Comparison of ENCODE assay signal across 8 cellular contexts in genomic region chr17:8997994-8998628, GRCh38. TPM values are rescaled to one million over a fixed set of nuclear protein-coding genes. Genes with fewer than 3 reads are reported as not detected.
DNase-seq lines count a peak whose midpoint lies in the region; ATAC-seq, FAIRE-seq and TF ChIP-seq lines count a peak whose summit lies in the region.

No MANE protein-coding gene starts in this region.

- no peak overlapping the region for H3K4me3 Mint-ChIP-seq in activated T-cell treated with anti-CD3 and anti-CD28 coated beads, Interleukin-2, amount 50 U/mL, for 4 hours

- peaks cover 10% of the 10 kb centered on the region for H3K4me1 Mint-ChIP-seq in activated T-cell treated with anti-CD3 and anti-CD28 coated beads, Interleukin-2, amount 50 U/mL, for 4 hours (ENCODE audit: low read depth)

- intact Hi-C loops in prostate gland (cut with DNase I) = loop anchor here (10.0 kb wide), 1 partner anchor 407 kb away; no protein-coding TSS in a partner anchor

- TF ChIP-seq POLR2A in Peyer's patch (IDR thresholded peaks at IDR 0.05) = no peak
- TF ChIP-seq POLR2A in prostate gland (IDR thresholded peaks at IDR 0.05) = no peak

- TF ChIP-seq CTCF in D721Med (IDR thresholded peaks at IDR 0.05; ENCODE audit: insufficient read depth, missing control alignments) = peak; percentile 48
- TF ChIP-seq CTCF in HFF-Myc (IDR thresholded peaks at IDR 0.05; ENCODE audit: low read depth, low read length, missing control alignments) = peak; percentile 95
- peak; percentile 81 to 97 (median 90) for TF ChIP-seq CTCF in Peyer's patch (IDR thresholded peaks at IDR 0.05)
- peak; percentile 36 to 78 (median 65) for TF ChIP-seq CTCF in prostate gland (IDR thresholded peaks at IDR 0.05)

- peaks cover 0 to 10% (median 6%) of the 10 kb centered on the region in 4 donors for H3K4me1 ChIP-seq in Peyer's patch
- no peaks in the 10 kb centered on the region for H3K4me1 ChIP-seq in prostate gland (replicated peaks)

- FAIRE-seq in D721Med (lab: Jason Lieb, UNC) = no peak

- DNase-seq in D721Med (ENCODE audit: insufficient read length, low spot score) (no peak), HFF-Myc (ENCODE audit: extremely low read depth, low read depth) (no peak), Peyer's patch (peak; percentile 75 to 90 (median 76)), fibroblast of the conjunctiva (ENCODE audit: low read depth) (peak; percentile 28), prostate gland (ENCODE audit: low spot score) (no peak)
- DNase-seq in activated T-cell treated with anti-CD3 and anti-CD28 coated beads, Interleukin-2, amount 50 U/mL, for 4 hours = peak; percentile 79

- no peaks in the 10 kb centered on the region for H3K36me3 Mint-ChIP-seq in activated T-cell treated with anti-CD3 and anti-CD28 coated beads, Interleukin-2, amount 50 U/mL, for 4 hours (ENCODE audit: insufficient read depth)

- H3K27me3 ChIP-seq in Peyer's patch = peaks cover 0 to 2% of the 10 kb centered on the region in 2 donors
- no peaks in the 10 kb centered on the region for H3K27me3 ChIP-seq in prostate gland (replicated peaks; ENCODE audit: insufficient read depth)

- no peak overlapping the region for H3K27ac ChIP-seq in Peyer's patch
- H3K27ac ChIP-seq in prostate gland = no peak overlapping the region

- H3K9me3 ChIP-seq in Peyer's patch (no peaks in the 10 kb centered on the region), prostate gland (no peaks in the 10 kb centered on the region)

- 15% methylated on average over 9 of the region's 9 CpGs for WGBS in prostate gland

- H3K9me3 Mint-ChIP-seq in activated T-cell treated with anti-CD3 and anti-CD28 coated beads, Interleukin-2, amount 50 U/mL, for 4 hours = no peaks in the 10 kb centered on the region

- peaks cover 30% of the 10 kb centered on the region for H3K27me3 Mint-ChIP-seq in activated T-cell treated with anti-CD3 and anti-CD28 coated beads, Interleukin-2, amount 50 U/mL, for 4 hours (ENCODE audit: low read depth)

- H3K4me3 ChIP-seq in HFF-Myc (replicated peaks; ENCODE audit: low read depth, low read length) (no peak overlapping the region), Peyer's patch (no peak overlapping the region), prostate gland (no peak overlapping the region)

- ATAC-seq in activated T-cell treated with anti-CD3 and anti-CD28 coated beads, Interleukin-2, amount 50 U/mL, for 4 hours = peak; percentile 72 to 77
- ATAC-seq in GM21619 (IDR thresholded peaks at IDR 0.05; ENCODE audit: unreplicated experiment) (no peak), GM21717 (IDR thresholded peaks at IDR 0.05; ENCODE audit: unreplicated experiment) (no peak)

- H3K36me3 ChIP-seq in Peyer's patch = no peaks in the 10 kb centered on the region
- no peaks in the 10 kb centered on the region for H3K36me3 ChIP-seq in prostate gland

RNA-seq across cellular contexts. Expression of gene NTN1, which starts 23.2 kb away (rescaled TPM):
- total RNA-seq in Peyer's patch (10 to 100 TPM in 2 of 4 donors, 1 to 10 TPM in 2; 4.0 to 17.3 (median 10.9) TPM), prostate gland (10 to 100 TPM in 1 of 2 donors, 1 to 10 TPM in 1; 9.2 to 11.4 TPM)
- total RNA-seq in activated T-cell treated with anti-CD3 and anti-CD28 coated beads, Interleukin-2, amount 50 U/mL, for 4 hours = under 1 TPM; 0.53 to 0.71 (median 0.55) TPM

RNA-seq across cellular contexts. Expression of gene PIK3R5, which starts 32.6 kb away (rescaled TPM):
- total RNA-seq in Peyer's patch = 10 to 100 TPM in 2 of 4 donors, 1 to 10 TPM in 2; 6.3 to 74.3 (median 10.3) TPM
- 10 to 100 TPM in 2 of 3 donors, 1 to 10 TPM in 1; 8.4 to 17.8 (median 13.6) TPM for total RNA-seq in activated T-cell treated with anti-CD3 and anti-CD28 coated beads, Interleukin-2, amount 50 U/mL, for 4 hours
- total RNA-seq in prostate gland = 10 to 100 TPM in 1 of 2 donors, 1 to 10 TPM in 1; 3.2 to 10.4 TPM

Comparison
In these comparisons a context has a peak if more than half of its experiments do, and no peak if none do; other contexts are left out.
1. DNase-seq: peak in Peyer's patch (3 of 3), activated T-cell treated with anti-CD3 and anti-CD28 coated beads, Interleukin-2, amount 50 U/mL, for 4 hours (single experiment) and fibroblast of the conjunctiva (single experiment); none in D721Med (single experiment), HFF-Myc (single experiment) and prostate gland (single experiment).
2. ATAC-seq: peak in activated T-cell treated with anti-CD3 and anti-CD28 coated beads, Interleukin-2, amount 50 U/mL, for 4 hours (2 of 2); none in GM21619 (single experiment) and GM21717 (single experiment).
3. Peak in every context shown above with its lines, with median percentiles within 50 percentile points of each other: CTCF ChIP-seq.